Comparison of ENCODE assay signal across 14 cellular contexts in genomic region chr22:39091136-39092081, GRCh38. TPM values are rescaled to one million over a fixed set of nuclear protein-coding genes. Genes with fewer than 3 reads are reported as not detected.
DNase-seq lines count a peak whose midpoint lies in the region; ATAC-seq and TF ChIP-seq lines count a peak whose summit lies in the region.
"Had no signal": no experiment of that assay in that cellular context is flagged by ENCODE, and none has a peak within 500 bp of the region (broad histone marks: within the 10 kb centered on the region; RNA-seq: fewer than 3 reads in every experiment).

No MANE protein-coding gene starts in this region.

- H3K4me3 ChIP-seq in neuronal stem cell (ENCODE audit: low read length in 2 of 2): no peak overlapping the region
- no peak overlapping the region for H3K4me3 ChIP-seq in tibial artery
- H3K4me3 ChIP-seq in testis: no peak overlapping the region
- H3K4me3 ChIP-seq: cardiac muscle cell had no signal

- intact Hi-C loops in tibial artery (cut with DNase I; ENCODE audit: low total_unique reads): no loop called here
- intact Hi-C loops in testis (cut with DNase I; ENCODE audit: low total_unique reads): no loop called here

- ATAC-seq in activated naive CD4-positive, alpha-beta T cell treated with anti-CD3 and anti-CD28 coated beads, Interleukin-2, amount 50 U/mL, for 72 hours: no peak

- no peak overlapping the region for H3K4me2 ChIP-seq in neuronal stem cell (ENCODE audit: insufficient read depth, low read length, poor library complexity, severe bottlenecking)

- peak; percentile 61 for DNase-seq in NK-92 treated with Interleukin-12 subunit alpha and Interleukin-12 subunit beta, amount 100 ng/mL, for 24 hours (lab: John Stamatoyannopoulos, UW)
- DNase-seq in NK-92 (lab: John Stamatoyannopoulos, UW; ENCODE audit: unreplicated experiment): no peak
- DNase-seq in activated naive CD4-positive, alpha-beta T cell treated with anti-CD3 and anti-CD28 coated beads, Interleukin-2, amount 50 U/mL, for 72 hours (ENCODE audit: low spot score in 2 of 2): no peak
- DNase-seq in neuronal stem cell (ENCODE audit: low spot score): no peak
- DNase-seq in tibial artery: no peak
- no peak for DNase-seq in stimulated activated CD4-positive, alpha-beta T cell treated with anti-CD3 and anti-CD28 coated beads, Interleukin-15, amount 100 ng/mL, for 24 hours
- DNase-seq in testis: no peak
- DNase-seq: Calu3, HCEC 1CT, WERI-Rb-1 had no signal

- no peak for TF ChIP-seq POLR2A in testis (IDR thresholded peaks at IDR 0.05)

- no peak overlapping the region for H2BK120ac ChIP-seq in neuronal stem cell (ENCODE audit: low read depth, low read length)

- H3K9me3 ChIP-seq in KOPT-K1 (ENCODE audit: insufficient read depth, low read length, poor library complexity, severe bottlenecking) (no peaks in the 10 kb centered on the region), neuronal stem cell (replicated peaks in 1 of 2; ENCODE audit: control insufficient read depth in 2 of 2, insufficient read depth in 1 of 2, low read depth in 1 of 2, low read length in 2 of 2) (no peaks in the 10 kb centered on the region), tibial artery (no peaks in the 10 kb centered on the region), testis (no peaks in the 10 kb centered on the region)

- peak overlapping the region; percentile 42 for H2BK5ac ChIP-seq in neuronal stem cell (ENCODE audit: low read length)

- TF ChIP-seq CTCF in tibial artery (IDR thresholded peaks at IDR 0.05) (no peak), testis (IDR thresholded peaks at IDR 0.05) (no peak)

- H3K36me3 ChIP-seq in KOPT-K1 (ENCODE audit: insufficient read depth, low read length): no peaks in the 10 kb centered on the region; the same call in 1 of the 2 replicates
- H3K36me3 ChIP-seq in neuronal stem cell (replicated peaks in 1 of 2; ENCODE audit: control insufficient read depth in 2 of 2, insufficient read depth in 2 of 2, low read length in 2 of 2): no peaks in the 10 kb centered on the region
- no peaks in the 10 kb centered on the region for H3K36me3 ChIP-seq in tibial artery
- no peaks in the 10 kb centered on the region for H3K36me3 ChIP-seq in testis (ENCODE audit: low read depth, missing control alignments)
- H3K36me3 ChIP-seq: cardiac muscle cell, WERI-Rb-1 had no signal

- no peak overlapping the region for H3K4ac ChIP-seq in neuronal stem cell (ENCODE audit: low read length)

- H3K27me3 ChIP-seq in neuronal stem cell (ENCODE audit: control insufficient read depth in 3 of 3, insufficient read depth in 3 of 3, low read depth in 1 of 3, low read length in 3 of 3): peaks cover 0 to 35% (median 0%) of the 10 kb centered on the region in 3 experiments
- peaks cover 0 to 16% of the 10 kb centered on the region in 2 donors for H3K27me3 ChIP-seq in tibial artery
- H3K27me3 ChIP-seq in testis: no peaks in the 10 kb centered on the region
- H3K27me3 ChIP-seq: cardiac muscle cell had no signal

- no CpG with 5 or more reads among the region's 23 CpGs for WGBS in neuronal stem cell (ENCODE audit: extremely low coverage in 2 of 2, insufficient read length in 2 of 2, insufficient replicate concordance in 1 of 2), 2 donors
- 84 to 87% methylated on average over 21 to 23 of the region's 23 CpGs for WGBS in testis, 2 donors

- no peak overlapping the region for H2AFZ ChIP-seq in neuronal stem cell (ENCODE audit: low read length)

- H3K14ac ChIP-seq in neuronal stem cell (ENCODE audit: low read length): no peak overlapping the region

- H2AK5ac ChIP-seq in neuronal stem cell (ENCODE audit: low read depth, low read length): peak overlapping the region; percentile 96

- no peaks in the 10 kb centered on the region for H3K79me1 ChIP-seq in neuronal stem cell (ENCODE audit: low read depth, low read length)

- H3K27ac ChIP-seq in KOPT-K1 (ENCODE audit: low read depth, low read length, poor library complexity, severe bottlenecking) (peak overlapping the region; percentile 90), neuronal stem cell (replicated peaks; ENCODE audit: low read length) (no peak overlapping the region), tibial artery (no peak overlapping the region), testis (no peak overlapping the region)
- H3K27ac ChIP-seq: 22Rv1, cardiac muscle cell, WERI-Rb-1 had no signal

- no peak overlapping the region for H4K91ac ChIP-seq in neuronal stem cell (ENCODE audit: low read depth, low read length, poor library complexity)

- H4K8ac ChIP-seq in neuronal stem cell (ENCODE audit: low read depth, low read length): peak overlapping the region; percentile 58

- no peak overlapping the region for H3K9ac ChIP-seq in neuronal stem cell (ENCODE audit: low read depth, low read length, poor library complexity)

- H3K18ac ChIP-seq in neuronal stem cell (ENCODE audit: low read length): peak overlapping the region; percentile 85

- H2BK15ac ChIP-seq in neuronal stem cell (ENCODE audit: low read length): peak overlapping the region; percentile 95

- H3K4me1 ChIP-seq in neuronal stem cell (ENCODE audit: control insufficient read depth in 2 of 2, insufficient read depth in 1 of 2, low read depth in 1 of 2, low read length in 2 of 2) (peaks cover 6 to 19% of the 10 kb centered on the region in 2 donors), tibial artery (no peaks in the 10 kb centered on the region), testis (peaks cover 13% of the 10 kb centered on the region)

- H3K9me3 Mint-ChIP-seq in activated naive CD4-positive, alpha-beta T cell treated with anti-CD3 and anti-CD28 coated beads, Interleukin-2, amount 50 U/mL, for 72 hours: no peaks in the 10 kb centered on the region

- H3K27ac Mint-ChIP-seq in activated naive CD4-positive, alpha-beta T cell treated with anti-CD3 and anti-CD28 coated beads, Interleukin-2, amount 50 U/mL, for 72 hours: peak overlapping the region; percentile 91 to 93

- peak overlapping the region; percentile 5 for H2BK12ac ChIP-seq in neuronal stem cell (ENCODE audit: low read length)

- no peak overlapping the region for H3K23ac ChIP-seq in neuronal stem cell (ENCODE audit: low read depth, low read length, poor library complexity)

- H3K36me3 Mint-ChIP-seq in activated naive CD4-positive, alpha-beta T cell treated with anti-CD3 and anti-CD28 coated beads, Interleukin-2, amount 50 U/mL, for 72 hours: peaks cover 0 to 2% of the 10 kb centered on the region in 2 donors

RNA-seq across cellular contexts. Expression of gene APOBEC3H, which starts 5.6 kb away (rescaled TPM):
- total RNA-seq in activated naive CD4-positive, alpha-beta T cell treated with anti-CD3 and anti-CD28 coated beads, Interleukin-2, amount 50 U/mL, for 72 hours: 10 to 100 TPM; 10.5 to 34.3 TPM
- polyA plus RNA-seq in neuronal stem cell (2013, experiment 1 of 2): 2.4 TPM
- 2.0 TPM for polyA plus RNA-seq in neuronal stem cell (2013, experiment 2 of 2)
- total RNA-seq in testis: 1 to 10 TPM; 3.5 to 5.2 TPM
- 3.6 TPM for polyA plus RNA-seq in testis (ENCODE audit: insufficient read depth, low read depth, low replicate concordance)
- total RNA-seq: Calu3, myocyte had no signal

RNA-seq across cellular contexts. Expression of gene APOBEC3G, which starts 14.3 kb away (rescaled TPM):
- total RNA-seq in activated naive CD4-positive, alpha-beta T cell treated with anti-CD3 and anti-CD28 coated beads, Interleukin-2, amount 50 U/mL, for 72 hours: 10 to 100 TPM; 29.1 to 48.3 TPM
- 1.1 TPM for polyA plus RNA-seq in neuronal stem cell (2013, experiment 1 of 2)
- 0.79 TPM for polyA plus RNA-seq in neuronal stem cell (2013, experiment 2 of 2)
- 10 to 100 TPM; 68.3 to 73.8 TPM for total RNA-seq in testis
- polyA plus RNA-seq in testis (ENCODE audit: insufficient read depth, low read depth, low replicate concordance): 56.4 TPM

RNA-seq across cellular contexts. Expression of gene APOBEC3F, which starts 50.7 kb away (rescaled TPM):
- total RNA-seq in activated naive CD4-positive, alpha-beta T cell treated with anti-CD3 and anti-CD28 coated beads, Interleukin-2, amount 50 U/mL, for 72 hours: 10 to 100 TPM; 15.8 to 25.8 TPM
- polyA plus RNA-seq in neuronal stem cell (2013, experiment 1 of 2): 3.5 TPM
- 3.9 TPM for polyA plus RNA-seq in neuronal stem cell (2013, experiment 2 of 2)
- total RNA-seq in testis: 10 to 100 TPM; 26.8 to 30.5 TPM
- polyA plus RNA-seq in testis (ENCODE audit: insufficient read depth, low read depth, low replicate concordance): 19.0 TPM
